Comparison of ENCODE assay signal across 16 cellular contexts in genomic region chr5:145510324-145510723, GRCh38.
DNase-seq lines count a peak whose midpoint lies in the region; ATAC-seq, FAIRE-seq and TF ChIP-seq lines count a peak whose summit lies in the region.
"Had no signal": no experiment of that assay in that cellular context is flagged by ENCODE, and none has a peak within 500 bp of the region (broad histone marks: within the 10 kb centered on the region; RNA-seq: fewer than 3 reads in every experiment).

No MANE protein-coding gene starts in this region.

- TF ChIP-seq RAD21 in HepG2 (CRISPR knock-in tag; IDR thresholded peaks at IDR 0.05), result no peak

- H3K4me3 ChIP-seq in right atrium auricular region, result no peak overlapping the region
- H3K4me3 ChIP-seq in epithelial cell of proximal tubule (ENCODE audit: low read depth, low read length), result no peak overlapping the region
- H3K4me3 ChIP-seq in HepG2 (replicated peaks in 1 of 3; ENCODE audit: insufficient read depth in 1 of 3, low read depth in 2 of 3, low read length in 3 of 3), result no peak overlapping the region
- H3K4me3 ChIP-seq: lower lobe of right lung, right lobe of liver had no signal

- H3K4me2 ChIP-seq in HepG2 (ENCODE audit: low read depth, low read length), result no peak overlapping the region

- H3K36me3 ChIP-seq in right atrium auricular region (no peaks in the 10 kb centered on the region), HepG2 (replicated peaks in 1 of 2; ENCODE audit: control insufficient read depth in 1 of 2, insufficient read depth in 2 of 2, low read length in 2 of 2) (no peaks in the 10 kb centered on the region)
- H3K36me3 ChIP-seq: lower lobe of right lung, right lobe of liver had no signal

- no peaks in the 10 kb centered on the region for H4K20me1 ChIP-seq in HepG2 (ENCODE audit: insufficient read depth, low read length)

- H3K79me2 ChIP-seq in HepG2 (ENCODE audit: insufficient read depth, low read length), result no peaks in the 10 kb centered on the region

- BruUV-seq in HepG2 (replicated peaks; lab: Mats Ljungman, UMichigan), result no TSS peak

- H3K27me3 ChIP-seq in right atrium auricular region, result no peaks in the 10 kb centered on the region
- no peaks in the 10 kb centered on the region for H3K27me3 ChIP-seq in HepG2 (ENCODE audit: control insufficient read depth in 1 of 2, insufficient read depth in 2 of 2, low read length in 2 of 2)
- H3K27me3 ChIP-seq: right lobe of liver had no signal

- H3K4me1 ChIP-seq in right atrium auricular region (peaks cover 0 to 18% of the 10 kb centered on the region in 2 donors), HepG2 (ENCODE audit: insufficient read depth, low read length) (no peaks in the 10 kb centered on the region)
- H3K4me1 ChIP-seq: lower lobe of right lung, right lobe of liver had no signal

- 75% methylated on average over 1 of the region's 1 CpG for WGBS in HepG2 (ENCODE audit: low lambda C conversion rate)

- FAIRE-seq in HepG2 (lab: Jason Lieb, UNC), result no peak
- FAIRE-seq in GM12891 (lab: Jason Lieb, UNC), result no peak

- CTCF ChIA-PET in HepG2 (lab: Yijun Ruan, JAX; ENCODE audit: low intra/inter-chr PET ratio, low total read pairs), result no interaction called here

- TF ChIP-seq POLR2A in HepG2 (IDR thresholded peaks at IDR 0.05; ENCODE audit: insufficient read depth in 1 of 2, low read depth in 2 of 2, low read length in 2 of 2) (no peak), GM12891 (IDR thresholded peaks at IDR 0.05; ENCODE audit: low read depth, low read length) (no peak)

- H2AFZ ChIP-seq in HepG2 (ENCODE audit: low read length), result no peak overlapping the region

- TF ChIP-seq CTCF in right atrium auricular region (IDR thresholded peaks at IDR 0.05), result no peak
- no peak for TF ChIP-seq CTCF in epithelial cell of proximal tubule (conservative IDR thresholded peaks at IDR 0.05; ENCODE audit: low read depth, low read length)
- no peak for TF ChIP-seq CTCF in HepG2 (CRISPR knock-in tag; IDR thresholded peaks at IDR 0.05)

- in situ Hi-C loops in HepG2 (cut with HindIII; ENCODE audit: extremely low pct_ligation_motif_present, low pct_unique_long_range_greater_than_20kb), result no loop called here

- H3K9me3 ChIP-seq in right atrium auricular region, result no peaks in the 10 kb centered on the region
- no peaks in the 10 kb centered on the region for H3K9me3 ChIP-seq in HepG2 (ENCODE audit: low read length)
- H3K9me3 ChIP-seq: lower lobe of right lung, right lobe of liver had no signal

- TF ChIP-seq EP300 in HepG2 (IDR thresholded peaks at IDR 0.05; ENCODE audit: low read depth in 2 of 2, low read length in 2 of 2) (no peak), HepG2 (CRISPR knock-in tag; IDR thresholded peaks at IDR 0.05; ENCODE audit: borderline replicate concordance) (no peak)

- intact Hi-C loops in Right ventricle myocardium superior (cut with DNase I), result no loop called here
- intact Hi-C loops in HepG2 (cut with micrococcal nuclease; ENCODE audit: unreplicated experiment), result no loop called here

- H3K27ac ChIP-seq in right atrium auricular region (peak overlapping the region in 1 of 2 donors; percentile 50), HepG2 (ENCODE audit: extremely low read length, insufficient read depth, low read length) (no peak overlapping the region)
- H3K27ac ChIP-seq: lower lobe of right lung, right lobe of liver had no signal

- H3K9ac ChIP-seq in HepG2 (ENCODE audit: insufficient read depth, low read depth, low read length), result no peak overlapping the region

- ATAC-seq in Right ventricle myocardium superior (ENCODE audit: poor library complexity), result peak; percentile 79
- ATAC-seq in HepG2, result no peak
- no peak for ATAC-seq in GM18873 (IDR thresholded peaks at IDR 0.05; ENCODE audit: low FRiP score, unreplicated experiment)
- ATAC-seq in GM21529 (IDR thresholded peaks at IDR 0.05; ENCODE audit: unreplicated experiment), result no peak
- ATAC-seq: natural killer cell; stimulated activated effector memory CD8-positive, alpha-beta T cell treated with anti-CD3 and anti-CD28 coated beads, Interleukin-12 subunit alpha, Interleukin-12 subunit beta, amount 100 ng/mL, for 72 hours; WTC11 had no signal

- POLR2A ChIA-PET in HepG2 (lab: Yijun Ruan, JAX), result no interaction called here

- DNase-seq in Right ventricle myocardium superior (no peak), right atrium auricular region (ENCODE audit: low spot score) (no peak), epithelial cell of proximal tubule (ENCODE audit: low read depth) (peak; percentile 44), HepG2 (ENCODE audit: low spot score) (no peak), GM12891 (ENCODE audit: insufficient read length, low spot score) (no peak), LoVo (ENCODE audit: low spot score) (no peak)
- DNase-seq: ACHN; activated CD8-positive, alpha-beta memory T cell treated with anti-CD3 and anti-CD28 coated beads, Interleukin-2, amount 50 U/mL, for 4 hours; lower lobe of right lung; natural killer cell; NCI-H2029 treated with DMSO at 0.1 percent for 48 hours; right lobe of liver had no signal

TF ChIP-seq in HepG2, 621 proteins besides CTCF, POLR2A, EP300 and RAD21:
- TF ChIP-seq CEBPB (IDR thresholded peaks at IDR 0.05; ENCODE audit: borderline replicate concordance, low read depth, low read length) (peak; percentile 19; the same call in 1 of the 2 replicates), ATF7 (IDR thresholded peaks at IDR 0.05) (0 out of 2 replicates have a peak, but pooled peaks have one; percentile 13), ATF7 (CRISPR knock-in tag; IDR thresholded peaks at IDR 0.05) (no peak), NR0B2 (CRISPR knock-in tag; IDR thresholded peaks at IDR 0.05) (no peak)

TF ChIP-seq in GM12891, 5 proteins besides CTCF, POLR2A, EP300 and RAD21:
- TF ChIP-seq PAX5 (IDR thresholded peaks at IDR 0.05; ENCODE audit: insufficient read depth, low read length, severe bottlenecking) (no peak), POU2F2 (IDR thresholded peaks at IDR 0.05; ENCODE audit: low read depth, low read length) (no peak), SPI1 (IDR thresholded peaks at IDR 0.05; ENCODE audit: low read depth, low read length) (no peak), POLR2AphosphoS5 (IDR thresholded peaks at IDR 0.05; ENCODE audit: low read depth, low read length) (no peak), TAF1 (IDR thresholded peaks at IDR 0.05; ENCODE audit: low read depth, low read length) (no peak)
